ENCODE assay signal across 15 cellular contexts in genomic region chr5:27048507-27048906, GRCh38. TPM values are rescaled to one million over a fixed set of nuclear protein-coding genes. Genes with fewer than 3 reads are reported as not detected.
A peak's percentile ranks its signal among the peaks of the same experiment; 100 is the strongest.
DNase-seq lines count a peak whose midpoint lies in the region; ATAC-seq, FAIRE-seq and TF ChIP-seq lines count a peak whose summit lies in the region.
"Had no signal": no experiment of that assay in that cellular context is flagged by ENCODE, and none has a peak within 500 bp of the region (broad histone marks: within the 10 kb centered on the region; RNA-seq: fewer than 3 reads in every experiment).

No MANE protein-coding gene starts in this region.

- H3K4me3 ChIP-seq in GM23338 = no peak overlapping the region
- no peak overlapping the region for H3K4me3 ChIP-seq in Karpas-422 (ENCODE audit: low read length)
- H3K4me3 ChIP-seq in H1 (ENCODE audit: extremely low read depth in 1 of 4, insufficient read depth in 2 of 4, low read depth in 3 of 4, low read length in 4 of 4) = no peak overlapping the region
- no peak overlapping the region for H3K4me3 ChIP-seq in mesendoderm (ENCODE audit: low read length)
- H3K4me3 ChIP-seq: BLaER1 treated with 17β-estradiol and CSF1 and Interleukin-3, amounts not matched to agents 10 nM and 100 nM had no signal

- H4K5ac ChIP-seq in H1 (ENCODE audit: insufficient read length, low read depth, low read length) = no peak overlapping the region
- H4K5ac ChIP-seq in mesendoderm (ENCODE audit: low read length) = no peak overlapping the region

- no peak overlapping the region for H2AFZ ChIP-seq in GM23338
- peak overlapping the region; percentile 45; the same call in 1 of the 2 replicates for H2AFZ ChIP-seq in Karpas-422 (ENCODE audit: low read length)
- H2AFZ ChIP-seq in H1 (ENCODE audit: low read length) = no peak overlapping the region

- no peak overlapping the region for H3K14ac ChIP-seq in H1 (ENCODE audit: insufficient read length)

- TF ChIP-seq RAD21 in H1 (IDR thresholded peaks at IDR 0.05 in 1 of 2, conservative IDR thresholded peaks at IDR 0.05 in 1 of 2; ENCODE audit: low read depth in 2 of 2, low read length in 2 of 2) = no peak

- no peaks in the 10 kb centered on the region for H3F3A ChIP-seq in GM23338 (replicated peaks; ENCODE audit: low read depth)

- H3K4me1 ChIP-seq in GM23338 (ENCODE audit: insufficient read depth) (no peaks in the 10 kb centered on the region), Karpas-422 (ENCODE audit: low read length) (no peaks in the 10 kb centered on the region), H1 (replicated peaks in 1 of 4; ENCODE audit: control insufficient read depth in 3 of 4, insufficient read depth in 4 of 4, low read length in 3 of 4) (peaks cover 0 to 7% (median 0%) of the 10 kb centered on the region in 4 experiments; a peak in 2 of 7 replicates), mesendoderm (ENCODE audit: control insufficient read depth, low read depth, low read length) (no peaks in the 10 kb centered on the region)
- H3K4me1 ChIP-seq: BLaER1 treated with 17β-estradiol and CSF1 and Interleukin-3, amounts not matched to agents 10 nM and 100 nM had no signal

- H2BK5ac ChIP-seq in H1 (ENCODE audit: low read depth, low read length) = no peak overlapping the region
- H2BK5ac ChIP-seq in mesendoderm (ENCODE audit: low read length) = no peak overlapping the region

- H3K27ac ChIP-seq in GM23338 (ENCODE audit: low read depth) (no peak overlapping the region), Karpas-422 (ENCODE audit: low read length) (no peak overlapping the region), H1 (ENCODE audit: low read depth, low read length) (no peak overlapping the region), mesendoderm (ENCODE audit: low read depth, low read length) (no peak overlapping the region)
- H3K27ac ChIP-seq: BLaER1 treated with 17β-estradiol and CSF1 and Interleukin-3, amounts not matched to agents 10 nM and 100 nM; HL-60; KMS-11 had no signal

- H3K36me3 Mint-ChIP-seq in GM23338 (ENCODE audit: low read depth) (no peaks in the 10 kb centered on the region), T-cell (no peaks in the 10 kb centered on the region)

- peak; percentile 19 for FAIRE-seq in H1 (lab: Jason Lieb, UNC)
- FAIRE-seq: GM12891 had no signal

- H2AK5ac ChIP-seq in H1 (ENCODE audit: low read depth, low read length) = no peak overlapping the region
- no peak overlapping the region for H2AK5ac ChIP-seq in mesendoderm (ENCODE audit: low read length)

- CTCF ChIA-PET in H1 (lab: Charles Lee; ENCODE audit: partially characterized antibody) (interaction anchor here (0.9 kb wide), 1 partner anchor 1138 kb away, joined by 3 read pairs; no protein-coding TSS in a partner anchor), T-cell (lab: Charles Lee) (no interaction called here)

- in situ Hi-C loops in GM13977 (cut with MboI; ENCODE audit: low pct_unique_long_range_greater_than_20kb, low sequenced_read_pairs, unreplicated experiment) = no loop called here

- H3K9me3 ChIP-seq in Karpas-422 (ENCODE audit: low read length) (peaks cover 4% of the 10 kb centered on the region; the same call in 1 of the 2 replicates), H1 (ENCODE audit: insufficient read depth in 2 of 2, low read depth in 1 of 2, low read length in 1 of 2) (no peaks in the 10 kb centered on the region)
- H3K9me3 ChIP-seq: BLaER1 treated with 17β-estradiol and CSF1 and Interleukin-3, amounts not matched to agents 10 nM and 100 nM had no signal

- H3K79me2 ChIP-seq in GM23338 (replicated peaks; ENCODE audit: insufficient read depth) (no peaks in the 10 kb centered on the region), Karpas-422 (ENCODE audit: low read length) (no peaks in the 10 kb centered on the region), H1 (ENCODE audit: control insufficient read depth in 1 of 2, insufficient read depth in 2 of 2, low read length in 2 of 2) (no peaks in the 10 kb centered on the region), mesendoderm (ENCODE audit: control insufficient read depth, insufficient read depth, low read length) (no peaks in the 10 kb centered on the region)

- no peaks in the 10 kb centered on the region for H3K23me2 ChIP-seq in H1 (ENCODE audit: low read depth, low read length)

- H3K27me3 Mint-ChIP-seq in GM23338 (ENCODE audit: insufficient read depth, low read depth, poor library complexity) (no peaks in the 10 kb centered on the region), T-cell (no peaks in the 10 kb centered on the region)
- H3K27me3 Mint-ChIP-seq: CD4-positive, alpha-beta T cell had no signal

- TF ChIP-seq EP300 in H1 (IDR thresholded peaks at IDR 0.05; ENCODE audit: borderline replicate concordance in 1 of 2, low read depth in 2 of 2, low read length in 2 of 2) = no peak

- H3K9me3 Mint-ChIP-seq in GM23338 (no peaks in the 10 kb centered on the region), T-cell (peaks cover 11 to 23% (median 19%) of the 10 kb centered on the region in 3 donors)

- peak; percentile 82 for ATAC-seq in GM23338
- no peak for ATAC-seq in T-cell (replicated peaks in 1 of 4)

- H3K36me3 ChIP-seq in GM23338 (ENCODE audit: insufficient read depth) (no peaks in the 10 kb centered on the region), Karpas-422 (ENCODE audit: insufficient read depth, low read length) (no peaks in the 10 kb centered on the region), H1 (ENCODE audit: control insufficient read depth in 2 of 4, insufficient read depth in 4 of 4, low read length in 3 of 4) (no peaks in the 10 kb centered on the region), mesendoderm (ENCODE audit: control insufficient read depth, insufficient read depth, low read length) (no peaks in the 10 kb centered on the region)
- H3K36me3 ChIP-seq: BLaER1 treated with 17β-estradiol and CSF1 and Interleukin-3, amounts not matched to agents 10 nM and 100 nM had no signal

- H3K9me2 ChIP-seq in GM23338 (ENCODE audit: insufficient read depth) = no peaks in the 10 kb centered on the region
- no peaks in the 10 kb centered on the region for H3K9me2 ChIP-seq in Karpas-422 (replicated peaks; ENCODE audit: insufficient read depth, low read length)

- H3K4me3 Mint-ChIP-seq in GM23338 (no peak overlapping the region), T-cell (no peak overlapping the region)
- H3K4me3 Mint-ChIP-seq: CD4-positive, alpha-beta T cell had no signal

- TF ChIP-seq POLR2A in H1 (IDR thresholded peaks at IDR 0.05; ENCODE audit: control extremely low read depth in 1 of 2, low read depth in 2 of 2, low read length in 2 of 2) = no peak

- H3K27me3 ChIP-seq in GM23338 (ENCODE audit: insufficient read depth) = no peaks in the 10 kb centered on the region
- H3K27me3 ChIP-seq in Karpas-422 (ENCODE audit: low read length) = no peaks in the 10 kb centered on the region
- no peaks in the 10 kb centered on the region for H3K27me3 ChIP-seq in H1 (replicated peaks in 1 of 4; ENCODE audit: control insufficient read depth in 3 of 4, extremely low read depth in 1 of 4, insufficient read depth in 3 of 4, low read length in 3 of 4)
- H3K27me3 ChIP-seq in mesendoderm (ENCODE audit: insufficient read depth, low read length, poor library complexity) = no peaks in the 10 kb centered on the region
- H3K27me3 ChIP-seq: BLaER1 treated with 17β-estradiol and CSF1 and Interleukin-3, amounts not matched to agents 10 nM and 100 nM had no signal

- H2BK20ac ChIP-seq in H1 (ENCODE audit: low read length) = no peak overlapping the region

- H3K4me2 ChIP-seq in GM23338 (no peak overlapping the region), Karpas-422 (ENCODE audit: low read depth, low read length, poor library complexity, severe bottlenecking) (no peak overlapping the region), H1 (ENCODE audit: insufficient read depth in 1 of 2, low read depth in 2 of 2, low read length in 2 of 2) (no peak overlapping the region), mesendoderm (ENCODE audit: low read length) (no peak overlapping the region)
- H3K4me2 ChIP-seq: BLaER1 treated with 17β-estradiol and CSF1 and Interleukin-3, amounts not matched to agents 10 nM and 100 nM; KMS-11 had no signal

- no peaks in the 10 kb centered on the region for H4K20me1 ChIP-seq in GM23338 (replicated peaks; ENCODE audit: insufficient read depth)
- H4K20me1 ChIP-seq in Karpas-422 (ENCODE audit: insufficient read depth, low read depth, low read length) = no peaks in the 10 kb centered on the region
- H4K20me1 ChIP-seq in H1 (replicated peaks in 1 of 2; ENCODE audit: control insufficient read depth in 1 of 2, insufficient read depth in 2 of 2, low read length in 2 of 2) = no peaks in the 10 kb centered on the region
- H4K20me1 ChIP-seq: BLaER1 treated with 17β-estradiol and CSF1 and Interleukin-3, amounts not matched to agents 10 nM and 100 nM had no signal

- H4K8ac ChIP-seq in H1 (ENCODE audit: extremely low read depth, insufficient read depth, low read length) = no peak overlapping the region
- H4K8ac ChIP-seq in mesendoderm (ENCODE audit: low read depth, low read length) = no peak overlapping the region

- DNase-seq in GM23338 (ENCODE audit: low spot score) (peak; percentile 11), Karpas-422 (no peak), H1 (ENCODE audit: low read depth in 1 of 2, low spot score in 2 of 2) (no peak), mesendoderm (peak; percentile 54), GM13977 (ENCODE audit: low spot score) (no peak), GOT3 (lab: John Stamatoyannopoulos, UW) (no peak), T-cell (no peak)
- no peak for DNase-seq in activated CD8-positive, alpha-beta memory T cell treated with anti-CD3 and anti-CD28 coated beads, Interleukin-2, amount 50 U/mL, for 4 hours
- DNase-seq: CD4-positive, alpha-beta T cell; DMS79; H7 had no signal

- POLR2A ChIA-PET in H1 (lab: Charles Lee; ENCODE audit: partially characterized antibody) = no interaction called here
- POLR2A ChIA-PET in T-cell (lab: Charles Lee) = no interaction called here

- TF ChIP-seq CTCF in GM23338 (conservative IDR thresholded peaks at IDR 0.05; ENCODE audit: low read depth in 2 of 2) = no peak
- TF ChIP-seq CTCF in H1 (IDR thresholded peaks at IDR 0.05; ENCODE audit: control extremely low read depth in 1 of 3, insufficient read depth in 1 of 3, low read depth in 1 of 3, low read length in 3 of 3) = no peak
- no peak for TF ChIP-seq CTCF in GM13977 (IDR thresholded peaks at IDR 0.05; ENCODE audit: extremely low read depth, insufficient read depth, missing control alignments)

- H4K91ac ChIP-seq in H1 (replicated peaks; ENCODE audit: insufficient read length, low read length) = no peak overlapping the region

- no peak overlapping the region for H3K4ac ChIP-seq in H1 (replicated peaks; ENCODE audit: insufficient read length, low read depth, low read length)
- no peak overlapping the region for H3K4ac ChIP-seq in mesendoderm (ENCODE audit: low read depth, low read length)

- H3K79me1 ChIP-seq in H1 (ENCODE audit: low read depth, low read length) (no peaks in the 10 kb centered on the region), mesendoderm (ENCODE audit: low read length) (no peaks in the 10 kb centered on the region)

- H2BK12ac ChIP-seq in H1 (ENCODE audit: low read depth, low read length) = no peak overlapping the region

- H2BK15ac ChIP-seq in H1 (ENCODE audit: low read length) (no peak overlapping the region), mesendoderm (replicated peaks; ENCODE audit: low read depth) (no peak overlapping the region)

- peaks cover 11% of the 10 kb centered on the region; the same call in 2 of the 3 replicates for H3K4me1 Mint-ChIP-seq in GM23338
- no peaks in the 10 kb centered on the region for H3K4me1 Mint-ChIP-seq in T-cell

- H3K9ac ChIP-seq in Karpas-422 (ENCODE audit: low read length) (no peak overlapping the region), H1 (replicated peaks in 1 of 4; ENCODE audit: extremely low read depth in 1 of 4, low read depth in 3 of 4, low read length in 3 of 4) (no peak overlapping the region), mesendoderm (ENCODE audit: low read length) (no peak overlapping the region)
- H3K9ac ChIP-seq: BLaER1 treated with 17β-estradiol and CSF1 and Interleukin-3, amounts not matched to agents 10 nM and 100 nM; KMS-11 had no signal

- H2BK120ac ChIP-seq in H1 (replicated peaks; ENCODE audit: low read depth, low read length) (no peak overlapping the region), mesendoderm (ENCODE audit: low read depth, low read length) (no peak overlapping the region)

- H3K56ac ChIP-seq in H1 (replicated peaks; ENCODE audit: insufficient read length, low read depth, low read length) (no peak overlapping the region), mesendoderm (ENCODE audit: low read length) (no peak overlapping the region)

- no peak overlapping the region for H3K18ac ChIP-seq in H1 (ENCODE audit: extremely low read depth, low read length)
- no peak overlapping the region for H3K18ac ChIP-seq in mesendoderm (ENCODE audit: low read length)

- no peak overlapping the region for H3K27ac Mint-ChIP-seq in GM23338
- no peak overlapping the region for H3K27ac Mint-ChIP-seq in T-cell
- H3K27ac Mint-ChIP-seq: CD4-positive, alpha-beta T cell had no signal

- H3K23ac ChIP-seq in H1 (ENCODE audit: insufficient read length) = no peak overlapping the region
- no peak overlapping the region for H3K23ac ChIP-seq in mesendoderm (ENCODE audit: low read length)

RNA-seq across cellular contexts. Expression of gene CDH9, which starts 10.1 kb away (rescaled TPM):
- total RNA-seq in GM23338 (2014; rRNA removed; shearing (Covaris generic)) = 0.31 TPM in 1 of 2 replicates, not detected in the other
- polyA plus RNA-seq in GM23338 (2016; fragmentation: Nextera tagmentation; extraction: Ambion mirVana) (0.26 and 0.33 TPM in 2 replicates), H1 (2011; rRNA removed) (0.57 and 1.0 TPM in 2 replicates)
- not detected in 2 replicates for total RNA-seq in Karpas-422 (2014; rRNA removed; shearing (Covaris generic); ENCODE audit: low replicate concordance)
- 0.54 and 0.73 TPM in 2 replicates for total RNA-seq in H1 (2021; fragmentation: NEBNext Ultra II Directional; extraction: Animal tissue kit (Norgen Biotek cat#: 25700))
- polyA plus RNA-seq in H1 (2011; cell fraction: cytosol; rRNA removed) = 1.3 TPM
- polyA plus RNA-seq in H1 (2011; cell fraction: nucleus; rRNA removed) = 0.86 TPM
- 1.0 to 2.5 TPM (median 1.4 TPM) in 4 replicates for polyA plus RNA-seq in H1 (2012, experiment 1 of 2)
- 0.07 TPM for polyA plus RNA-seq in H1 (2012, experiment 2 of 2)
- polyA plus RNA-seq in H1 (2013, experiment 1 of 2) = 0.12 TPM
- 0.13 TPM for polyA plus RNA-seq in H1 (2013, experiment 2 of 2)
- 1.6 and 7.4 TPM in 2 replicates for polyA minus RNA-seq in H1 (2011; rRNA and poly(A)+ RNA removed)
- polyA minus RNA-seq in H1 (2011; cell fraction: cytosol; rRNA and poly(A)+ RNA removed) = 0.88 TPM
- 6.9 TPM for polyA minus RNA-seq in H1 (2011; cell fraction: nucleus; rRNA and poly(A)+ RNA removed)
- polyA plus RNA-seq in mesendoderm (2013, experiment 1 of 2) = not detected
- polyA plus RNA-seq in mesendoderm (2013, experiment 2 of 2) = not detected
- total RNA-seq in T-cell = under 1 TPM in 1 of 5 donors, not detected in 4; 0.13 TPM
- total RNA-seq: CD4-positive, alpha-beta T cell had no signal

Comparison
In these comparisons a context has a peak if more than half of its experiments do, and no peak if none do; other contexts are left out.
1. DNase-seq: peak in GM23338 (single experiment) and mesendoderm (single experiment); none in Karpas-422 (single experiment), H1 (0 of 2), GM13977 (single experiment), GOT3 (single experiment), T-cell (0 of 34) and activated CD8-positive, alpha-beta memory T cell treated with anti-CD3 and anti-CD28 coated beads, Interleukin-2, amount 50 U/mL, for 4 hours (single experiment).